11 cellular contexts compared by ENCODE assay signal in the genomic region with DNA sequence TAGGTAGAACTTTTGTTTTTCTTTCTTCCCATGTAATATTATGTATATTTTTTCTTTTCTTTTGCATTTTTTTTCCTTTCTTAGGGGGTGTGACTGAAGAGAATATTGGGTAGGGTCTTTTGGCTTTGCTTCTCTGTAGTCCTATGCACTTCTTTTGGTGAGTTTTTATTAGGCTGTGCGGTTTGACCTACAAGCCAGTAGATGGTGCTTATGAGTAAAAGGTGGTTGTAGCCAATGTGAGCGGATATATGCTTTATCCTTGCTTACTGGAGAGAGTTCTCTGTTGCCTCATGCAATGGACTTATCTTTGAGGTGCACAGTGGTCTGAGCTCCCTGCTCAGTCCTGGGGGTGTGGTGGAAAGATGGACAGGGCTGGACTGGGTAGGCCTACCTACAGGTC. TPM values are rescaled to one million over a fixed set of nuclear protein-coding genes. Genes with fewer than 3 reads are reported as not detected.
DNase-seq lines count a peak whose midpoint lies in the region; ATAC-seq, FAIRE-seq and TF ChIP-seq lines count a peak whose summit lies in the region.
"Had no signal": no experiment of that assay in that cellular context is flagged by ENCODE, and none has a peak within 500 bp of the region (broad histone marks: within the 10 kb centered on the region; RNA-seq: fewer than 3 reads in every experiment).

No MANE protein-coding gene starts in this region.

- H3K9me1 ChIP-seq in endothelial cell of umbilical vein (replicated peaks; ENCODE audit: control insufficient read depth, extremely low read depth, insufficient read depth, low read length), result no peaks in the 10 kb centered on the region

- no peak for TF ChIP-seq POLR2A in endothelial cell of umbilical vein (IDR thresholded peaks at IDR 0.05; ENCODE audit: low read depth, low read length)

- no peaks in the 10 kb centered on the region for H3K36me3 ChIP-seq in endothelial cell of umbilical vein (ENCODE audit: control insufficient read depth in 2 of 2, extremely low read depth in 1 of 2, insufficient read depth in 2 of 2, low read length in 2 of 2)

- DNase-seq in SKM-1 treated with dmso at 0.1 percent for 144 hours (lab: John Stamatoyannopoulos, UW; ENCODE audit: unreplicated experiment) (peak; percentile 23), SKM-1 (lab: John Stamatoyannopoulos, UW; ENCODE audit: unreplicated experiment) (no peak), MV-4-11 (lab: John Stamatoyannopoulos, UW) (peak; percentile 7), endothelial cell of umbilical vein (ENCODE audit: low read depth, low spot score) (peak; percentile 5), superior temporal gyrus (ENCODE audit: extremely low spot score) (peak; percentile 30), GM19239 (ENCODE audit: insufficient read length, low spot score) (no peak), sciatic nerve (ENCODE audit: low spot score) (no peak)
- DNase-seq: activated T-cell treated with anti-CD3 and anti-CD28 coated beads, Interleukin-2, amount 50 U/mL, for 1 hour had no signal

- H2AFZ ChIP-seq in endothelial cell of umbilical vein (ENCODE audit: low read depth, low read length), result no peak overlapping the region

- peak; percentile 5 to 29 for TF ChIP-seq CTCF in endothelial cell of umbilical vein (IDR thresholded peaks at IDR 0.05; ENCODE audit: extremely low read depth in 1 of 2, insufficient read depth in 1 of 2, low read depth in 1 of 2, low read length in 2 of 2)

- no peaks in the 10 kb centered on the region for H3K27me3 ChIP-seq in endothelial cell of umbilical vein (ENCODE audit: control insufficient read depth in 2 of 2, insufficient read depth in 2 of 2, low read length in 2 of 2)

- H4K20me1 ChIP-seq in endothelial cell of umbilical vein (replicated peaks; ENCODE audit: control insufficient read depth, extremely low read depth, insufficient read depth, low read length), result no peaks in the 10 kb centered on the region

- no peaks in the 10 kb centered on the region for H3K4me1 ChIP-seq in endothelial cell of umbilical vein (ENCODE audit: control insufficient read depth, extremely low read depth, insufficient read depth, low read length)

- CTCF ChIA-PET in endothelial cell of umbilical vein (lab: Charles Lee), result no interaction called here

- no peak for ATAC-seq in sciatic nerve
- no peak for ATAC-seq in HG03039 (IDR thresholded peaks at IDR 0.05; ENCODE audit: unreplicated experiment)
- ATAC-seq: stimulated activated memory B cell treated with anti-CD40 and anti-IgM and Interleukin-4, amounts not matched to agents 10 μg/mL and 1 μg/mL and 100 μg/mL, for 72 hours had no signal

- no peak overlapping the region for H3K4me2 ChIP-seq in endothelial cell of umbilical vein (ENCODE audit: insufficient read depth, low read length)

- dilution Hi-C loops in endothelial cell of umbilical vein (cut with MboI; ENCODE audit: extremely low pct_ligation_motif_present, low sequenced_read_pairs), result no loop called here

- FAIRE-seq in endothelial cell of umbilical vein (lab: Jason Lieb, UNC) (no peak), GM19239 (lab: Jason Lieb, UNC) (no peak)
- FAIRE-seq: TTC549 had no signal

- no peak overlapping the region for H3K4me3 ChIP-seq in endothelial cell of umbilical vein (replicated peaks in 1 of 3; ENCODE audit: insufficient read depth in 1 of 3, low read depth in 1 of 3, low read length in 3 of 3)

- no peak overlapping the region for H3K27ac ChIP-seq in endothelial cell of umbilical vein (ENCODE audit: insufficient read depth, low read depth, low read length)

- H3K9me3 ChIP-seq in endothelial cell of umbilical vein (replicated peaks; ENCODE audit: control insufficient read depth, insufficient read depth, low read length), result no peaks in the 10 kb centered on the region

- no peaks in the 10 kb centered on the region for H3K79me2 ChIP-seq in endothelial cell of umbilical vein (ENCODE audit: control insufficient read depth, insufficient read depth, low read length)

- no TSS peak for BruUV-seq in endothelial cell of umbilical vein (replicated peaks; lab: Mats Ljungman, UMichigan)

- POLR2A ChIA-PET in endothelial cell of umbilical vein (lab: Charles Lee), result no interaction called here

- H3K9ac ChIP-seq in endothelial cell of umbilical vein (replicated peaks; ENCODE audit: extremely low read depth, insufficient read depth, low read length), result no peak overlapping the region

- intact Hi-C loops in endothelial cell of umbilical vein (cut with micrococcal nuclease) (no loop called here), sciatic nerve (cut with DNase I) (no loop called here)

TF ChIP-seq in endothelial cell of umbilical vein, 7 proteins besides CTCF, POLR2A, EP300 and RAD21:
- TF ChIP-seq GATA2 (IDR thresholded peaks at IDR 0.05; ENCODE audit: insufficient read depth, insufficient read length, low read depth, low read length) (no peak), JUN (IDR thresholded peaks at IDR 0.05; ENCODE audit: borderline replicate concordance, insufficient read depth, insufficient read length, low read depth) (no peak), EZH2 (IDR thresholded peaks at IDR 0.05; ENCODE audit: borderline replicate concordance, low read depth, low read length, severe bottlenecking) (no peak)

RNA-seq across cellular contexts. Expression of a gene that starts 52.7 kb away (rescaled TPM):
- total RNA-seq in endothelial cell of umbilical vein (4.5 TPM in 2 replicates), sciatic nerve (9.9 TPM)
- polyA plus RNA-seq in endothelial cell of umbilical vein, result 2.0 TPM in 2 replicates
- polyA plus RNA-seq in endothelial cell of umbilical vein (2011; cell fraction: cytosol; rRNA removed), result 1.9 and 2.0 TPM in 2 replicates
- polyA plus RNA-seq in endothelial cell of umbilical vein (2011; cell fraction: nucleus; rRNA removed), result 2.7 and 3.7 TPM in 2 replicates
- 7.9 TPM in 2 replicates for polyA plus RNA-seq in endothelial cell of umbilical vein (2012)
- 8.9 and 10.0 TPM in 2 replicates for polyA minus RNA-seq in endothelial cell of umbilical vein
- polyA minus RNA-seq in endothelial cell of umbilical vein (2011; cell fraction: cytosol; rRNA and poly(A)+ RNA removed), result 19.6 TPM
- 13.2 and 19.0 TPM in 2 replicates for polyA minus RNA-seq in endothelial cell of umbilical vein (2011; cell fraction: nucleus; rRNA and poly(A)+ RNA removed)

Comparison
In these comparisons a context has a peak if more than half of its experiments do, and no peak if none do; other contexts are left out.
1. DNase-seq: peak in SKM-1 treated with dmso at 0.1 percent for 144 hours (single experiment), MV-4-11 (single experiment), endothelial cell of umbilical vein (single experiment) and superior temporal gyrus (single experiment); none in SKM-1 (single experiment), GM19239 (single experiment) and sciatic nerve (single experiment).